15 cellular contexts compared by ENCODE assay signal in genomic region chr14:26370118-26370517, GRCh38.
DNase-seq lines count a peak whose midpoint lies in the region.
"Had no signal": no experiment of that assay in that cellular context is flagged by ENCODE, and none has a peak within 500 bp of the region (broad histone marks: within the 10 kb centered on the region; RNA-seq: fewer than 3 reads in every experiment).

No MANE protein-coding gene starts in this region.

- no peak overlapping the region for H3K4me2 ChIP-seq in GM23248 (ENCODE audit: unreplicated experiment)
- H3K4me2 ChIP-seq: smooth muscle cell had no signal

- H3K27me3 ChIP-seq in GM23248 (replicated peaks; ENCODE audit: insufficient read depth) = no peaks in the 10 kb centered on the region
- H3K27me3 ChIP-seq: adrenal gland, Peyer's patch had no signal

- no peak overlapping the region for H3K27ac ChIP-seq in GM23248
- H3K27ac ChIP-seq: adrenal gland, Peyer's patch had no signal

- H3K4me1 ChIP-seq in GM23248 (ENCODE audit: insufficient read depth) = no peaks in the 10 kb centered on the region
- H3K4me1 ChIP-seq: adrenal gland had no signal

- peak; percentile 5 for DNase-seq in NCI-H1694 (lab: John Stamatoyannopoulos, UW)
- DNase-seq in NCI-H1694 treated with DMSO at 0.1 percent for 48 hours (lab: John Stamatoyannopoulos, UW) = no peak
- peak; percentile 70 for DNase-seq in NCI-H446 treated with DMSO at 0.1 percent for 48 hours (lab: John Stamatoyannopoulos, UW)
- peak; percentile 1 for DNase-seq in fibroblast of peridontal ligament (ENCODE audit: extremely low read depth)
- DNase-seq in renal cortical epithelial cell (ENCODE audit: low read depth) = peak; percentile 92
- DNase-seq in NCI-H2196 (lab: John Stamatoyannopoulos, UW; ENCODE audit: unreplicated experiment) = no peak
- no peak for DNase-seq in GM23248
- no peak for DNase-seq in ecto neural progenitor cell (ENCODE audit: low spot score)
- DNase-seq: activated CD8-positive, alpha-beta T cell treated with anti-CD3 and anti-CD28 coated beads for 36 hours; adrenal gland; GOT3; head of caudate nucleus; NCI-H524 treated with DMSO at 0.1 percent for 48 hours; Peyer's patch had no signal

- H3K36me3 ChIP-seq in GM23248 (ENCODE audit: low read depth) = no peaks in the 10 kb centered on the region
- H3K36me3 ChIP-seq: adrenal gland, Peyer's patch had no signal

- no peaks in the 10 kb centered on the region for H3F3A ChIP-seq in GM23248 (ENCODE audit: insufficient read depth)

- no peaks in the 10 kb centered on the region for H3K79me2 ChIP-seq in GM23248 (ENCODE audit: insufficient read depth)

- H2AFZ ChIP-seq in GM23248 = no peak overlapping the region

- no peaks in the 10 kb centered on the region for H4K20me1 ChIP-seq in GM23248 (ENCODE audit: insufficient read depth)

- H3K9me2 ChIP-seq in GM23248 (ENCODE audit: insufficient read depth) = no peaks in the 10 kb centered on the region

- H3K4me3 ChIP-seq in GM23248 = no peak overlapping the region
- H3K4me3 ChIP-seq: adrenal gland, Peyer's patch, smooth muscle cell had no signal

- no peak overlapping the region for H3K9ac ChIP-seq in GM23248

- in situ Hi-C loops in GM23248 (cut with MboI) = no loop called here

- H3K9me3 ChIP-seq in GM23248 (ENCODE audit: low read depth) = no peaks in the 10 kb centered on the region
- H3K9me3 ChIP-seq: adrenal gland, Peyer's patch had no signal

- WGBS in GM23248 (ENCODE audit: low coverage in 1 of 2, low lambda C conversion rate in 2 of 2, missing lambda C conversion rate in 2 of 2), 2 experiments = 56 to 59% methylated on average over 3 of the region's 3 CpGs

Comparison
In these comparisons a context has a peak if more than half of its experiments do, and no peak if none do; other contexts are left out.
1. DNase-seq: peak in NCI-H1694 (single experiment), NCI-H446 treated with DMSO at 0.1 percent for 48 hours (single experiment), fibroblast of peridontal ligament (single experiment) and renal cortical epithelial cell (single experiment); none in NCI-H1694 treated with DMSO at 0.1 percent for 48 hours (single experiment), NCI-H2196 (single experiment), GM23248 (single experiment) and ecto neural progenitor cell (single experiment).